Comparison of ENCODE assay signal across 22 cellular contexts in the genomic region with DNA sequence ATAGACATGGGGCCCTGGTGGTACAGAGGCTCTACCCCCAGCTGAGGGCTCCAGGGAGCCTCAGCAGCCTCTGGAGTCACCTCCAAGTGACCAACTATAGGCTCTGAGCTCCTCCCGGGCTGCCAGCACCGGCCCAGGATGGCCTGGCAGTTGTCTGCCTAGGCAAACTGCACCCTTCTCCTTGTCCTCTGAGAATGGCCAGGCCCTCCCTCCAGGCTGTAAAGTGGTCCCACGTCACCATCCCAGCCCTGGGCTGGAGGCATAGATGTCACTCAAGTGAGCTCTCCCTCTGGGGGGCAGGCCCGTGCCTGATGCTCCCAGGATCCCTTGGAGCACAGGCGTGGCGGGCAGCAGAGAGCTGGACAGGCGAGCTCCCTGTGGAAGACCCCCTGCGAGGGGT.
"Had no signal": no experiment of that assay in that cellular context is flagged by ENCODE, and none has a peak within 500 bp of the region (broad histone marks: within the 10 kb centered on the region; RNA-seq: fewer than 3 reads in every experiment).

No MANE protein-coding gene starts in this region.

- ATAC-seq: activated CD4-positive, CD25-positive, alpha-beta regulatory T cell treated with anti-CD3 and anti-CD28 coated beads, Interleukin-2, amount 50 U/mL, for 24 hours; activated T-cell treated with anti-CD3 and anti-CD28 coated beads, Interleukin-2, amount 50 U/mL, for 72 hours; T-cell; upper lobe of right lung had no signal

- H3K9me3 ChIP-seq: breast epithelium, sigmoid colon, upper lobe of right lung had no signal

- H2AFZ ChIP-seq: parathyroid adenoma had no signal

- H3K27me3 ChIP-seq: breast epithelium, sigmoid colon, upper lobe of right lung had no signal

- H3K4me3 ChIP-seq: breast epithelium, coronary artery, sigmoid colon, smooth muscle cell, upper lobe of right lung had no signal

- H3K36me3 ChIP-seq: breast epithelium, upper lobe of right lung had no signal

- H3K4me2 ChIP-seq: smooth muscle cell had no signal

- DNase-seq: activated CD4-positive, alpha-beta memory T cell treated with anti-CD3 and anti-CD28 coated beads, Interleukin-2, amount 10 ng/mL, durations not matched to agents 7 days and 5 days; activated CD4-positive, alpha-beta T cell treated with anti-CD3 and anti-CD28 coated beads, Interleukin-2, amount 10 ng/mL, durations not matched to agents 24 days and 14 days; activated effector memory CD4-positive, alpha-beta T cell treated with Interleukin-2 at 50 U/mL for 16 hours; activated naive CD4-positive, alpha-beta T cell treated with anti-CD3 and anti-CD28 coated beads for 36 hours; activated naive CD8-positive, alpha-beta T cell treated with anti-CD3 and anti-CD28 coated beads, Interleukin-2, amount 10 ng/mL, durations not matched to agents 7 days and 5 days; activated T-cell treated with anti-CD3 and anti-CD28 coated beads, Interleukin-2, amount 50 U/mL, for 72 hours; amniotic stem cell; cerebellar nuclear complex; immature natural killer cell; kidney glomerular epithelial cell; mesenchymal stem cell; sigmoid colon; stimulated activated CD4-positive, alpha-beta T cell treated with anti-CD3 and anti-CD28 coated beads, Interleukin-4, amount 100 ng/mL, for 1 hour; stimulated activated naive CD4-positive, alpha-beta T cell treated with Interleukin-2 at 50 U/mL for 16 hours; T-cell; upper lobe of right lung had no signal

- H3K4me1 ChIP-seq: breast epithelium, parathyroid adenoma, upper lobe of right lung had no signal

- H3K79me2 ChIP-seq: parathyroid adenoma had no signal

- H3K27ac ChIP-seq: breast epithelium, parathyroid adenoma, upper lobe of right lung, VCaP had no signal

- H3K9ac ChIP-seq: parathyroid adenoma had no signal
